Comparison of ENCODE assay signal across 1 cellular context in the genomic region with DNA sequence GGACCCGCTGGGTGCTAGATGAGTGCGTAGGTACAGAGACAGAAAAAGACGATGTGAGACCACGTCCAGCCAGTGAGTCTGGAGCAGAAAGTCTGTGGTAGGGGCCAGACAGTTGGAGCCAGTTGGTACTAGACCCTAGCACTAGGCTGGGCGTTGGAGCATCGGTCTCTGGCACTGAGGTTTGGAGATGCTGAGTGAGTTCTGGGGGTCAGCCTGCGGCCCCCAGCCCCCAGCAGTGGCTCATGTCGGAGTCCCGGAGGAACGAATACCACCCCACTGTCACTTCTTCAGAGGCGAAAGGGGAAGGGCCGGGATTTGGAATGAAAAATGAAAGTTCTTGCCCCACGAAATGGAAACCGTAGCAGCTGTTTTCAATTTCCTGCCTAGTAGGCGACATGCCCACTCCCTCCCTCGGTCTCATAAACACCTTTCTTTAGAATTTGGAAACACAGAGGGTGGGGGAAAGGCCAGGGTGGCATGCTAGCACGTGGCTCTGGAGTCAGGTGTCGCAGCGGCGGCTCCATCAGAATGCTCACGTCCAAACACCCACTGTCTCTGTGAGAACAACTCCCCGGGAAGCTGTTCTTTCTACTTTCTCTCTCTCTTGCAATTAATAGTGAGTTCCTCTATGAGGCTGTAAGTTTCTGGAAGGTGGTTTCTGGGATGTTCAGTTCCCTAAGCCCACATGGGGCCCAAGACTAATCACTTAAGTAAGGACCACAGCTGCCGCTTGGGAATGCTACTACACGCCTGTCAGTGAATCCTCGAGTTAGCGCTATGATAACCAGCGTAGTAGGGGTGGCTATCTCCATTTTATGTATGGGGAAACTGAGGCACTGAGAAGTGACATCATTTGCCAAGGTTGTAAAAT.
TF ChIP-seq lines count a peak whose summit lies in the region.

No MANE protein-coding gene starts in this region.

TF ChIP-seq in GM12878, 131 proteins besides CTCF, POLR2A, EP300 and RAD21 (continued from another document and continues in another):
- TF ChIP-seq, protein P1, sequence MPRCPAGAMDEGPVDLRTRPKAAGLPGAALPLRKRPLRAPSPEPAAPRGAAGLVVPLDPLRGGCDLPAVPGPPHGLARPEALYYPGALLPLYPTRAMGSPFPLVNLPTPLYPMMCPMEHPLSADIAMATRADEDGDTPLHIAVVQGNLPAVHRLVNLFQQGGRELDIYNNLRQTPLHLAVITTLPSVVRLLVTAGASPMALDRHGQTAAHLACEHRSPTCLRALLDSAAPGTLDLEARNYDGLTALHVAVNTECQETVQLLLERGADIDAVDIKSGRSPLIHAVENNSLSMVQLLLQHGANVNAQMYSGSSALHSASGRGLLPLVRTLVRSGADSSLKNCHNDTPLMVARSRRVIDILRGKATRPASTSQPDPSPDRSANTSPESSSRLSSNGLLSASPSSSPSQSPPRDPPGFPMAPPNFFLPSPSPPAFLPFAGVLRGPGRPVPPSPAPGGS (IDR thresholded peaks at IDR 0.05; ENCODE audit: borderline replicate concordance, insufficient read depth, low read depth, low read length, poor library complexity, severe bottlenecking), result no peak
- TF ChIP-seq, protein P2, sequence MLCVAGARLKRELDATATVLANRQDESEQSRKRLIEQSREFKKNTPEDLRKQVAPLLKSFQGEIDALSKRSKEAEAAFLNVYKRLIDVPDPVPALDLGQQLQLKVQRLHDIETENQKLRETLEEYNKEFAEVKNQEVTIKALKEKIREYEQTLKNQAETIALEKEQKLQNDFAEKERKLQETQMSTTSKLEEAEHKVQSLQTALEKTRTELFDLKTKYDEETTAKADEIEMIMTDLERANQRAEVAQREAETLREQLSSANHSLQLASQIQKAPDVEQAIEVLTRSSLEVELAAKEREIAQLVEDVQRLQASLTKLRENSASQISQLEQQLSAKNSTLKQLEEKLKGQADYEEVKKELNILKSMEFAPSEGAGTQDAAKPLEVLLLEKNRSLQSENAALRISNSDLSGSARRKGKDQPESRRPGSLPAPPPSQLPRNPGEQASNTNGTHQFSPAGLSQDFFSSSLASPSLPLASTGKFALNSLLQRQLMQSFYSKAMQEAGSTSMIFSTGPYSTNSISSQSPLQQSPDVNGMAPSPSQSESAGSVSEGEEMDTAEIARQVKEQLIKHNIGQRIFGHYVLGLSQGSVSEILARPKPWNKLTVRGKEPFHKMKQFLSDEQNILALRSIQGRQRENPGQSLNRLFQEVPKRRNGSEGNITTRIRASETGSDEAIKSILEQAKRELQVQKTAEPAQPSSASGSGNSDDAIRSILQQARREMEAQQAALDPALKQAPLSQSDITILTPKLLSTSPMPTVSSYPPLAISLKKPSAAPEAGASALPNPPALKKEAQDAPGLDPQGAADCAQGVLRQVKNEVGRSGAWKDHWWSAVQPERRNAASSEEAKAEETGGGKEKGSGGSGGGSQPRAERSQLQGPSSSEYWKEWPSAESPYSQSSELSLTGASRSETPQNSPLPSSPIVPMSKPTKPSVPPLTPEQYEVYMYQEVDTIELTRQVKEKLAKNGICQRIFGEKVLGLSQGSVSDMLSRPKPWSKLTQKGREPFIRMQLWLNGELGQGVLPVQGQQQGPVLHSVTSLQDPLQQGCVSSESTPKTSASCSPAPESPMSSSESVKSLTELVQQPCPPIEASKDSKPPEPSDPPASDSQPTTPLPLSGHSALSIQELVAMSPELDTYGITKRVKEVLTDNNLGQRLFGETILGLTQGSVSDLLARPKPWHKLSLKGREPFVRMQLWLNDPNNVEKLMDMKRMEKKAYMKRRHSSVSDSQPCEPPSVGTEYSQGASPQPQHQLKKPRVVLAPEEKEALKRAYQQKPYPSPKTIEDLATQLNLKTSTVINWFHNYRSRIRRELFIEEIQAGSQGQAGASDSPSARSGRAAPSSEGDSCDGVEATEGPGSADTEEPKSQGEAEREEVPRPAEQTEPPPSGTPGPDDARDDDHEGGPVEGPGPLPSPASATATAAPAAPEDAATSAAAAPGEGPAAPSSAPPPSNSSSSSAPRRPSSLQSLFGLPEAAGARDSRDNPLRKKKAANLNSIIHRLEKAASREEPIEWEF (IDR thresholded peaks at IDR 0.05; ENCODE audit: insufficient replicate concordance, low read depth, low read length), result no peak
- TF ChIP-seq ZNF274 (IDR thresholded peaks at IDR 0.05; ENCODE audit: insufficient read depth, insufficient read length), result no peak
- TF ChIP-seq IKZF1 (conservative IDR thresholded peaks at IDR 0.05), result peak; percentile 93
- TF ChIP-seq CREB1 (IDR thresholded peaks at IDR 0.05; ENCODE audit: low read depth), result no peak
- no peak for TF ChIP-seq ZNF384 (IDR thresholded peaks at IDR 0.05; ENCODE audit: borderline replicate concordance, low read depth, low read length)
- no peak for TF ChIP-seq TARDBP (IDR thresholded peaks at IDR 0.05; ENCODE audit: borderline replicate concordance)
- TF ChIP-seq SMAD5 (IDR thresholded peaks at IDR 0.05; ENCODE audit: low read depth), result no peak
- TF ChIP-seq FOXK2 (IDR thresholded peaks at IDR 0.05), result peak; percentile 40; the same call in 1 of the 2 replicates
- no peak for TF ChIP-seq MTA3 (IDR thresholded peaks at IDR 0.05; ENCODE audit: borderline replicate concordance, low read length)
- no peak for TF ChIP-seq ZNF622 (IDR thresholded peaks at IDR 0.05)
- TF ChIP-seq MYC (IDR thresholded peaks at IDR 0.05; ENCODE audit: insufficient read depth, insufficient read length, insufficient replicate concordance, low read length, severe bottlenecking), result no peak
- TF ChIP-seq CHD2 (IDR thresholded peaks at IDR 0.05; ENCODE audit: borderline replicate concordance, low read depth, low read length), result no peak; the same call in 1 of the 2 replicates
- TF ChIP-seq NBN (IDR thresholded peaks at IDR 0.05), result no peak; the same call in 1 of the 2 replicates
- TF ChIP-seq, protein P3, sequence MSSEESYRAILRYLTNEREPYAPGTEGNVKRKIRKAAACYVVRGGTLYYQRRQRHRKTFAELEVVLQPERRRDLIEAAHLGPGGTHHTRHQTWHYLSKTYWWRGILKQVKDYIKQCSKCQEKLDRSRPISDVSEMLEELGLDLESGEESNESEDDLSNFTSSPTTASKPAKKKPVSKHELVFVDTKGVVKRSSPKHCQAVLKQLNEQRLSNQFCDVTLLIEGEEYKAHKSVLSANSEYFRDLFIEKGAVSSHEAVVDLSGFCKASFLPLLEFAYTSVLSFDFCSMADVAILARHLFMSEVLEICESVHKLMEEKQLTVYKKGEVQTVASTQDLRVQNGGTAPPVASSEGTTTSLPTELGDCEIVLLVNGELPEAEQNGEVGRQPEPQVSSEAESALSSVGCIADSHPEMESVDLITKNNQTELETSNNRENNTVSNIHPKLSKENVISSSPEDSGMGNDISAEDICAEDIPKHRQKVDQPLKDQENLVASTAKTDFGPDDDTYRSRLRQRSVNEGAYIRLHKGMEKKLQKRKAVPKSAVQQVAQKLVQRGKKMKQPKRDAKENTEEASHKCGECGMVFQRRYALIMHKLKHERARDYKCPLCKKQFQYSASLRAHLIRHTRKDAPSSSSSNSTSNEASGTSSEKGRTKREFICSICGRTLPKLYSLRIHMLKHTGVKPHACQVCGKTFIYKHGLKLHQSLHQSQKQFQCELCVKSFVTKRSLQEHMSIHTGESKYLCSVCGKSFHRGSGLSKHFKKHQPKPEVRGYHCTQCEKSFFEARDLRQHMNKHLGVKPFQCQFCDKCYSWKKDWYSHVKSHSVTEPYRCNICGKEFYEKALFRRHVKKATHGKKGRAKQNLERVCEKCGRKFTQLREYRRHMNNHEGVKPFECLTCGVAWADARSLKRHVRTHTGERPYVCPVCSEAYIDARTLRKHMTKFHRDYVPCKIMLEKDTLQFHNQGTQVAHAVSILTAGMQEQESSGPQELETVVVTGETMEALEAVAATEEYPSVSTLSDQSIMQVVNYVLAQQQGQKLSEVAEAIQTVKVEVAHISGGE (CRISPR knock-in tag; IDR thresholded peaks at IDR 0.05), result no peak
- no peak for TF ChIP-seq NR2C1 (IDR thresholded peaks at IDR 0.05)
- TF ChIP-seq, protein P4, sequence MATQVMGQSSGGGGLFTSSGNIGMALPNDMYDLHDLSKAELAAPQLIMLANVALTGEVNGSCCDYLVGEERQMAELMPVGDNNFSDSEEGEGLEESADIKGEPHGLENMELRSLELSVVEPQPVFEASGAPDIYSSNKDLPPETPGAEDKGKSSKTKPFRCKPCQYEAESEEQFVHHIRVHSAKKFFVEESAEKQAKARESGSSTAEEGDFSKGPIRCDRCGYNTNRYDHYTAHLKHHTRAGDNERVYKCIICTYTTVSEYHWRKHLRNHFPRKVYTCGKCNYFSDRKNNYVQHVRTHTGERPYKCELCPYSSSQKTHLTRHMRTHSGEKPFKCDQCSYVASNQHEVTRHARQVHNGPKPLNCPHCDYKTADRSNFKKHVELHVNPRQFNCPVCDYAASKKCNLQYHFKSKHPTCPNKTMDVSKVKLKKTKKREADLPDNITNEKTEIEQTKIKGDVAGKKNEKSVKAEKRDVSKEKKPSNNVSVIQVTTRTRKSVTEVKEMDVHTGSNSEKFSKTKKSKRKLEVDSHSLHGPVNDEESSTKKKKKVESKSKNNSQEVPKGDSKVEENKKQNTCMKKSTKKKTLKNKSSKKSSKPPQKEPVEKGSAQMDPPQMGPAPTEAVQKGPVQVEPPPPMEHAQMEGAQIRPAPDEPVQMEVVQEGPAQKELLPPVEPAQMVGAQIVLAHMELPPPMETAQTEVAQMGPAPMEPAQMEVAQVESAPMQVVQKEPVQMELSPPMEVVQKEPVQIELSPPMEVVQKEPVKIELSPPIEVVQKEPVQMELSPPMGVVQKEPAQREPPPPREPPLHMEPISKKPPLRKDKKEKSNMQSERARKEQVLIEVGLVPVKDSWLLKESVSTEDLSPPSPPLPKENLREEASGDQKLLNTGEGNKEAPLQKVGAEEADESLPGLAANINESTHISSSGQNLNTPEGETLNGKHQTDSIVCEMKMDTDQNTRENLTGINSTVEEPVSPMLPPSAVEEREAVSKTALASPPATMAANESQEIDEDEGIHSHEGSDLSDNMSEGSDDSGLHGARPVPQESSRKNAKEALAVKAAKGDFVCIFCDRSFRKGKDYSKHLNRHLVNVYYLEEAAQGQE (IDR thresholded peaks at IDR 0.05; ENCODE audit: low read depth, low read length), result no peak
- no peak for TF ChIP-seq NRF1 (conservative IDR thresholded peaks at IDR 0.05; ENCODE audit: low read depth, low read length)
- TF ChIP-seq, protein P5, sequence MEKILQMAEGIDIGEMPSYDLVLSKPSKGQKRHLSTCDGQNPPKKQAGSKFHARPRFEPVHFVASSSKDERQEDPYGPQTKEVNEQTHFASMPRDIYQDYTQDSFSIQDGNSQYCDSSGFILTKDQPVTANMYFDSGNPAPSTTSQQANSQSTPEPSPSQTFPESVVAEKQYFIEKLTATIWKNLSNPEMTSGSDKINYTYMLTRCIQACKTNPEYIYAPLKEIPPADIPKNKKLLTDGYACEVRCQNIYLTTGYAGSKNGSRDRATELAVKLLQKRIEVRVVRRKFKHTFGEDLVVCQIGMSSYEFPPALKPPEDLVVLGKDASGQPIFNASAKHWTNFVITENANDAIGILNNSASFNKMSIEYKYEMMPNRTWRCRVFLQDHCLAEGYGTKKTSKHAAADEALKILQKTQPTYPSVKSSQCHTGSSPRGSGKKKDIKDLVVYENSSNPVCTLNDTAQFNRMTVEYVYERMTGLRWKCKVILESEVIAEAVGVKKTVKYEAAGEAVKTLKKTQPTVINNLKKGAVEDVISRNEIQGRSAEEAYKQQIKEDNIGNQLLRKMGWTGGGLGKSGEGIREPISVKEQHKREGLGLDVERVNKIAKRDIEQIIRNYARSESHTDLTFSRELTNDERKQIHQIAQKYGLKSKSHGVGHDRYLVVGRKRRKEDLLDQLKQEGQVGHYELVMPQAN (conservative IDR thresholded peaks at IDR 0.05), result no peak
- no peak for TF ChIP-seq SIX5 (IDR thresholded peaks at IDR 0.05; ENCODE audit: low read depth, low read length, severe bottlenecking)
- no peak for TF ChIP-seq HCFC1 (IDR thresholded peaks at IDR 0.05; ENCODE audit: low read length)
- no peak for TF ChIP-seq ZBED1 (IDR thresholded peaks at IDR 0.05; ENCODE audit: borderline replicate concordance)
- no peak for TF ChIP-seq YY1 (IDR thresholded peaks at IDR 0.05; ENCODE audit: low read depth, low read length)
- TF ChIP-seq CBFB (IDR thresholded peaks at IDR 0.05; ENCODE audit: low read depth), result peak; percentile 15; the same call in 1 of the 2 replicates
- peak; percentile 60 for TF ChIP-seq DPF2 (IDR thresholded peaks at IDR 0.05)
- TF ChIP-seq, protein P6, sequence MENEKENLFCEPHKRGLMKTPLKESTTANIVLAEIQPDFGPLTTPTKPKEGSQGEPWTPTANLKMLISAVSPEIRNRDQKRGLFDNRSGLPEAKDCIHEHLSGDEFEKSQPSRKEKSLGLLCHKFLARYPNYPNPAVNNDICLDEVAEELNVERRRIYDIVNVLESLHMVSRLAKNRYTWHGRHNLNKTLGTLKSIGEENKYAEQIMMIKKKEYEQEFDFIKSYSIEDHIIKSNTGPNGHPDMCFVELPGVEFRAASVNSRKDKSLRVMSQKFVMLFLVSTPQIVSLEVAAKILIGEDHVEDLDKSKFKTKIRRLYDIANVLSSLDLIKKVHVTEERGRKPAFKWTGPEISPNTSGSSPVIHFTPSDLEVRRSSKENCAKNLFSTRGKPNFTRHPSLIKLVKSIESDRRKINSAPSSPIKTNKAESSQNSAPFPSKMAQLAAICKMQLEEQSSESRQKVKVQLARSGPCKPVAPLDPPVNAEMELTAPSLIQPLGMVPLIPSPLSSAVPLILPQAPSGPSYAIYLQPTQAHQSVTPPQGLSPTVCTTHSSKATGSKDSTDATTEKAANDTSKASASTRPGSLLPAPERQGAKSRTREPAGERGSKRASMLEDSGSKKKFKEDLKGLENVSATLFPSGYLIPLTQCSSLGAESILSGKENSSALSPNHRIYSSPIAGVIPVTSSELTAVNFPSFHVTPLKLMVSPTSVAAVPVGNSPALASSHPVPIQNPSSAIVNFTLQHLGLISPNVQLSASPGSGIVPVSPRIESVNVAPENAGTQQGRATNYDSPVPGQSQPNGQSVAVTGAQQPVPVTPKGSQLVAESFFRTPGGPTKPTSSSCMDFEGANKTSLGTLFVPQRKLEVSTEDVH (IDR thresholded peaks at IDR 0.05; ENCODE audit: low read depth, partially characterized antibody), result no peak
- TF ChIP-seq PAX8 (IDR thresholded peaks at IDR 0.05), result no peak
- TF ChIP-seq PML (IDR thresholded peaks at IDR 0.05; ENCODE audit: low read length), result no peak
- TF ChIP-seq JUND (IDR thresholded peaks at IDR 0.05; ENCODE audit: low read depth, low read length), result no peak
- TF ChIP-seq BHLHE40 (IDR thresholded peaks at IDR 0.05; ENCODE audit: borderline replicate concordance in 1 of 2, low read depth in 2 of 2, low read length in 1 of 2), result peak; percentile 87 to 89
- TF ChIP-seq, protein P7, sequence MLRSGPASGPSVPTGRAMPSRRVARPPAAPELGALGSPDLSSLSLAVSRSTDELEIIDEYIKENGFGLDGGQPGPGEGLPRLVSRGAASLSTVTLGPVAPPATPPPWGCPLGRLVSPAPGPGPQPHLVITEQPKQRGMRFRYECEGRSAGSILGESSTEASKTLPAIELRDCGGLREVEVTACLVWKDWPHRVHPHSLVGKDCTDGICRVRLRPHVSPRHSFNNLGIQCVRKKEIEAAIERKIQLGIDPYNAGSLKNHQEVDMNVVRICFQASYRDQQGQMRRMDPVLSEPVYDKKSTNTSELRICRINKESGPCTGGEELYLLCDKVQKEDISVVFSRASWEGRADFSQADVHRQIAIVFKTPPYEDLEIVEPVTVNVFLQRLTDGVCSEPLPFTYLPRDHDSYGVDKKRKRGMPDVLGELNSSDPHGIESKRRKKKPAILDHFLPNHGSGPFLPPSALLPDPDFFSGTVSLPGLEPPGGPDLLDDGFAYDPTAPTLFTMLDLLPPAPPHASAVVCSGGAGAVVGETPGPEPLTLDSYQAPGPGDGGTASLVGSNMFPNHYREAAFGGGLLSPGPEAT (IDR thresholded peaks at IDR 0.05; ENCODE audit: low read depth), result peak; percentile 71; the same call in 1 of the 2 replicates
- TF ChIP-seq TCF7 (IDR thresholded peaks at IDR 0.05; ENCODE audit: borderline replicate concordance), result no peak
- TF ChIP-seq SIN3A (IDR thresholded peaks at IDR 0.05; ENCODE audit: low read depth, low read length), result peak; percentile 49; the same call in 1 of the 2 replicates
- peak; percentile 87 for TF ChIP-seq IKZF2 (IDR thresholded peaks at IDR 0.05)
- no peak for TF ChIP-seq SMARCA5 (IDR thresholded peaks at IDR 0.05)
- TF ChIP-seq KLF5 (IDR thresholded peaks at IDR 0.05; ENCODE audit: partially characterized antibody), result no peak
- no peak for TF ChIP-seq PAX5 (IDR thresholded peaks at IDR 0.05; ENCODE audit: borderline replicate concordance, low read depth, low read length)
